In the genomic region with DNA sequence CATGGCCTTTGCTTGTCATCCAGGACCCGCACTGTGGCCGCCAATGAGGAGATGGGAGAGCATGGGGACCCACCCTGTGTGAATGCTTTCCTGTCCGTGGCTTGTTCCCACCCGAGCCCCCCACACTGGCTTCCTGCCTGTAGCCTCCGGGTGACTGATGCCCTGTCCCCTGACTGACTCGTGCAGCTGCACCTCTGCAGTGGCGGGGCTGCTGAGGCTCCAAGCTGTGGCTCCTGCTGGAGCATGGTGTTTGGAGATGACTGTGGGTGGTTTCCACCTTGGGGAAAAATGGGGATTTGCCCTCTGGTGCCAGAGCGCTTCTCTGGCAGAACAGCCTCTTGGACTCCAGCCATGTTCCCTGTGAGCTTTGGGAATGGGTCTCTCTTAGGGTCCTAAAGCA, we compare ENCODE assay signal across 8 cellular contexts. TPM values are rescaled to one million over a fixed set of nuclear protein-coding genes. Genes with fewer than 3 reads are reported as not detected.
DNase-seq lines count a peak whose midpoint lies in the region; ATAC-seq and TF ChIP-seq lines count a peak whose summit lies in the region.
"Had no signal": no experiment of that assay in that cellular context is flagged by ENCODE, and none has a peak within 500 bp of the region (broad histone marks: within the 10 kb centered on the region; RNA-seq: fewer than 3 reads in every experiment).

No MANE protein-coding gene starts in this region.

- CTCF ChIA-PET in RWPE1 (lab: Yijun Ruan, JAX): interaction anchor here (1.1 kb wide), 1 partner anchor 9 kb away, joined by 3 read pairs; no protein-coding TSS in a partner anchor

- peaks cover 38% of the 10 kb centered on the region for H4K20me1 ChIP-seq in DND-41 (ENCODE audit: insufficient read depth, low read length)
- H4K20me1 ChIP-seq in osteoblast (ENCODE audit: insufficient read depth, low read length): no peaks in the 10 kb centered on the region

- H3K4me1 ChIP-seq in DND-41 (ENCODE audit: insufficient read depth, low read length): peaks cover 29% of the 10 kb centered on the region
- H3K4me1 ChIP-seq in osteoblast (ENCODE audit: insufficient read depth, low read length): peaks cover 11% of the 10 kb centered on the region
- H3K4me1 ChIP-seq in esophagus squamous epithelium: peaks cover 13 to 31% (median 17%) of the 10 kb centered on the region in 3 donors

- H3K4me2 ChIP-seq in DND-41 (ENCODE audit: insufficient read depth, low read length) (peak overlapping the region; percentile 100; the same call in 1 of the 2 replicates), osteoblast (ENCODE audit: insufficient read depth, low read length) (no peak overlapping the region)

- H3K36me3 Mint-ChIP-seq in brain: peaks cover 15% of the 10 kb centered on the region

- H3K9me3 ChIP-seq in DND-41 (ENCODE audit: insufficient read depth, low read length, severe bottlenecking) (no peaks in the 10 kb centered on the region), MG63 (no peaks in the 10 kb centered on the region), osteoblast (ENCODE audit: low read depth, low read length) (no peaks in the 10 kb centered on the region), esophagus squamous epithelium (no peaks in the 10 kb centered on the region)

- no peak for TF ChIP-seq POLR2A in esophagus squamous epithelium (IDR thresholded peaks at IDR 0.05)

- POLR2A ChIA-PET in RWPE1 (lab: Yijun Ruan, JAX; ENCODE audit: low non-redundant PET): no interaction called here

- intact Hi-C loops in esophagus squamous epithelium (cut with DNase I): loop anchor here (10.0 kb wide), 1 partner anchor 77 kb away; no protein-coding TSS in a partner anchor

- H3K9ac ChIP-seq in DND-41 (ENCODE audit: low read depth, low read length): no peak overlapping the region; the same call in 1 of the 2 replicates

- H2AFZ ChIP-seq in DND-41 (ENCODE audit: low read depth, low read length) (no peak overlapping the region), osteoblast (ENCODE audit: low read length) (no peak overlapping the region)

- peak; percentile 37 for DNase-seq in DND-41
- peak; percentile 14 for DNase-seq in MG63
- peak; percentile 18 for DNase-seq in osteoblast (ENCODE audit: insufficient read length, low spot score, missing footprints)
- no peak for DNase-seq in esophagus squamous epithelium (lab: John Stamatoyannopoulos, UW)
- DNase-seq in RWPE1 (ENCODE audit: low spot score): no peak
- DNase-seq: NK-92 treated with Interleukin-12 subunit alpha and Interleukin-12 subunit beta, amount 100 ng/mL, for 24 hours had no signal

- H3K27ac Mint-ChIP-seq in brain: peak overlapping the region in 1 of 5 experiments; percentile 93

- peaks cover 0 to 3% (median 0%) of the 10 kb centered on the region in 5 experiments for H3K9me3 Mint-ChIP-seq in brain

- TF ChIP-seq CTCF in DND-41 (IDR thresholded peaks at IDR 0.05; ENCODE audit: borderline replicate concordance, extremely low read depth, low read length, poor library complexity, severe bottlenecking) (no peak), brain (conservative IDR thresholded peaks at IDR 0.05) (no peak), osteoblast (IDR thresholded peaks at IDR 0.05; ENCODE audit: extremely low read depth, low read depth, low read length) (no peak), esophagus squamous epithelium (IDR thresholded peaks at IDR 0.05) (no peak), RWPE1 (conservative IDR thresholded peaks at IDR 0.05; ENCODE audit: low read depth) (no peak)

- H3K36me3 ChIP-seq in DND-41 (ENCODE audit: insufficient read depth, low read length) (no peaks in the 10 kb centered on the region; the same call in 1 of the 2 replicates), MG63 (no peaks in the 10 kb centered on the region; the same call in 1 of the 2 replicates), osteoblast (ENCODE audit: insufficient read depth, low read length) (no peaks in the 10 kb centered on the region), esophagus squamous epithelium (no peaks in the 10 kb centered on the region)

- H3K4me3 ChIP-seq in DND-41 (ENCODE audit: low read depth in 1 of 2, low read length in 2 of 2): no peak overlapping the region
- no peak overlapping the region; the same call in 1 of the 2 replicates for H3K4me3 ChIP-seq in MG63
- H3K4me3 ChIP-seq in osteoblast (ENCODE audit: insufficient read depth, low read length): no peak overlapping the region
- peak overlapping the region in 1 of 4 donors; percentile 83 for H3K4me3 ChIP-seq in esophagus squamous epithelium

- peaks cover 8% of the 10 kb centered on the region for H3K27me3 Mint-ChIP-seq in brain

- 42 to 43% methylated on average over 5 to 6 of the region's 8 CpGs for WGBS in esophagus squamous epithelium, 2 donors

- H3K79me2 ChIP-seq in DND-41 (ENCODE audit: insufficient read depth, low read length) (no peaks in the 10 kb centered on the region), osteoblast (ENCODE audit: insufficient read depth, low read length) (peaks cover 2% of the 10 kb centered on the region)

- peaks cover 51% of the 10 kb centered on the region for H3K4me1 Mint-ChIP-seq in brain

- H3K27me3 ChIP-seq in DND-41 (ENCODE audit: insufficient read depth, low read length, poor library complexity) (peaks cover 15% of the 10 kb centered on the region), MG63 (no peaks in the 10 kb centered on the region), osteoblast (ENCODE audit: insufficient read depth, low read length) (peaks cover 5% of the 10 kb centered on the region), esophagus squamous epithelium (no peaks in the 10 kb centered on the region)

- no peak for ATAC-seq in DND-41 (ENCODE audit: insufficient read depth, low read depth)
- no peak for ATAC-seq in HG03097 (IDR thresholded peaks at IDR 0.05; ENCODE audit: low FRiP score, unreplicated experiment)

- H3K4me3 Mint-ChIP-seq in brain: peak overlapping the region; percentile 97 to 100 (median 98)

- H3K27ac ChIP-seq in DND-41 (ENCODE audit: low read length): no peak overlapping the region
- H3K27ac ChIP-seq in osteoblast (ENCODE audit: low read depth, low read length): no peak overlapping the region
- no peak overlapping the region for H3K27ac ChIP-seq in esophagus squamous epithelium
- H3K27ac ChIP-seq in RWPE1: no peak overlapping the region

RNA-seq across cellular contexts. Expression of a gene that starts 2.1 kb away (rescaled TPM):
- 6.8 and 13.2 TPM in 2 replicates for total RNA-seq in MG63 (2014; rRNA removed; shearing (Covaris generic); ENCODE audit: low replicate concordance)
- 169 TPM for polyA plus RNA-seq in brain (ENCODE audit: insufficient read depth, low read depth, low replicate concordance)
- total RNA-seq in osteoblast: 10.6 and 11.2 TPM in 2 replicates
- 10 to 100 TPM in 2 of 4 donors, 1 to 10 TPM in 2; 3.8 to 11.8 (median 9.9) TPM for total RNA-seq in esophagus squamous epithelium

Comparison
In these comparisons a context has a peak if more than half of its experiments do, and no peak if none do; other contexts are left out.
1. DNase-seq: peak in DND-41 (single experiment), MG63 (single experiment) and osteoblast (single experiment); none in esophagus squamous epithelium (single experiment) and RWPE1 (single experiment).